8 cellular contexts compared by ENCODE assay signal in the genomic region with DNA sequence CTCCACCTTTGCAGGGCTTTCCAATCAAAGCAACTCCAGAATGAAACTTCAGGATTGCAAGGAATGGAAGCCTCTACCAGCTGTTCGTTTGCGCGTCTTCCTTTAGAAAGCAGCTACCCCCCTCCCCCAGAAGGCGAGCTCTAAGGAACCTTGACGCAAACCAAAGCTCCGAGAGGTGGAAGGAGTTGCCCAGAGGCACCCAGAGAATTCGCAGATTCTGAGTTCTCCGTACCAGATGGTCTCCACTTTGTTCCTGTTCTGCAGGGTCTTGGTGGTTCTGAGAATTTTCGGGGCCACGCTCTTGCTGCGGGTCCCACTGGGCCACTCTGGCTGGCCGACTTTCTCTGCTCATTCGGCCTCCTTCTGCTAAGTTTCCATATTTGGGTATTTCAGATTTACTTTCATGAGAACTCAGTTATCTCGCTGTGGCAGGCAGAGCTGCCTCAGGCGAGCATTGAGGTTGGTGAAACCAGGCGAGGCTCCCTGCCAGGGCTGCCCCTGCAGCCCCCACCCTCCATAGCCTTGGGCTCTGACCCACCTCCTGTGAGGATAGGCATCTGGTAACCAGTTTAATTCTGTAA. TPM values are rescaled to one million over a fixed set of nuclear protein-coding genes. Genes with fewer than 3 reads are reported as not detected.
A peak's percentile ranks its signal among the peaks of the same experiment; 100 is the strongest.
DNase-seq lines count a peak whose midpoint lies in the region; ATAC-seq and TF ChIP-seq lines count a peak whose summit lies in the region.

No MANE protein-coding gene starts in this region.

- 2 to 5% (median 2%) methylated on average over 15 to 16 of the region's 16 CpGs for WGBS in spleen, 5 donors

- H3K36me3 ChIP-seq in iPS-18a (ENCODE audit: control insufficient read depth, low read depth, low read length) (no peaks in the 10 kb centered on the region), spleen (peaks cover 0 to 5% (median 0%) of the 10 kb centered on the region in 6 donors)

- peak overlapping the region; percentile 38 for H3K9ac ChIP-seq in iPS-18a (ENCODE audit: low read length)

- DNase-seq in NCI-H2029 (lab: John Stamatoyannopoulos, UW) (peak; percentile 25), NCI-H2029 treated with DMSO at 0.1 percent for 48 hours (lab: John Stamatoyannopoulos, UW) (no peak), NCI-H146 (lab: John Stamatoyannopoulos, UW) (peak; percentile 90), amniotic epithelial cell (ENCODE audit: low read depth) (peak; percentile 77), spleen (peak; percentile 80), MV-4-11 (lab: John Stamatoyannopoulos, UW) (no peak)

- ATAC-seq in GM21723 (IDR thresholded peaks at IDR 0.05; ENCODE audit: unreplicated experiment): peak; percentile 33

- H3K4me3 ChIP-seq in iPS-18a (ENCODE audit: low read length): peak overlapping the region; percentile 75
- peak overlapping the region; percentile 65 to 92 (median 81) for H3K4me3 ChIP-seq in spleen

- H3K9me3 ChIP-seq in iPS-18a (ENCODE audit: control insufficient read depth, low read depth, low read length) (no peaks in the 10 kb centered on the region), spleen (no peaks in the 10 kb centered on the region)

- no peak for TF ChIP-seq POLR2A in spleen (IDR thresholded peaks at IDR 0.05)

- intact Hi-C loops in spleen (cut with DNase I; ENCODE audit: low total_unique reads): loop anchor here (5.0 kb wide), 1 partner anchor 330 kb away; no protein-coding TSS in a partner anchor

- H3K4me1 ChIP-seq in iPS-18a (ENCODE audit: control insufficient read depth, low read depth, low read length): peaks cover 20% of the 10 kb centered on the region
- peaks cover 36 to 83% (median 65%) of the 10 kb centered on the region in 6 donors for H3K4me1 ChIP-seq in spleen

- peaks cover 10% of the 10 kb centered on the region for H3K27me3 ChIP-seq in iPS-18a (ENCODE audit: control insufficient read depth, insufficient read depth, low read length)
- H3K27me3 ChIP-seq in spleen (replicated peaks in 1 of 7): no peaks in the 10 kb centered on the region

- TF ChIP-seq CTCF in spleen (IDR thresholded peaks at IDR 0.05 in 8 of 11, conservative IDR thresholded peaks at IDR 0.05 in 3 of 11): no peak

- no peak overlapping the region for H3K27ac ChIP-seq in iPS-18a (ENCODE audit: low read length)
- peak overlapping the region; percentile 82 to 96 (median 90) for H3K27ac ChIP-seq in spleen

RNA-seq across cellular contexts. Expression of a gene that starts 0.8 kb away (rescaled TPM):
- total RNA-seq in spleen: 10 to 100 TPM; 44.3 to 69.6 (median 53.6) TPM
- 10 to 100 TPM; 34.9 to 59.4 (median 39.3) TPM for polyA plus RNA-seq in spleen

Comparison
In these comparisons a context has a peak if more than half of its experiments do, and no peak if none do; other contexts are left out.
1. DNase-seq: peak in NCI-H2029 (single experiment), NCI-H146 (single experiment), amniotic epithelial cell (single experiment) and spleen (single experiment); none in NCI-H2029 treated with DMSO at 0.1 percent for 48 hours (single experiment) and MV-4-11 (single experiment).